Comparison of ENCODE assay signal across 8 cellular contexts in genomic region chr18:48923746-48924580, GRCh38. TPM values are rescaled to one million over a fixed set of nuclear protein-coding genes. Genes with fewer than 3 reads are reported as not detected.
DNase-seq lines count a peak whose midpoint lies in the region; ATAC-seq and TF ChIP-seq lines count a peak whose summit lies in the region.

No MANE protein-coding gene starts in this region.

- H3K27ac Mint-ChIP-seq in activated naive CD4-positive, alpha-beta T cell treated with anti-CD3 and anti-CD28 coated beads, Interleukin-2, amount 50 U/mL, for 72 hours: peak overlapping the region; percentile 81 to 96

- H3K36me3 ChIP-seq in cardiac muscle cell: peaks cover 10% of the 10 kb centered on the region
- peaks cover 2% of the 10 kb centered on the region for H3K36me3 ChIP-seq in urinary bladder (ENCODE audit: insufficient read depth)

- H3K4me3 ChIP-seq in cardiac muscle cell: no peak overlapping the region
- no peak overlapping the region for H3K4me3 ChIP-seq in urinary bladder (ENCODE audit: low read depth, low read length)

- H3K27ac ChIP-seq in cardiac muscle cell: peak overlapping the region; percentile 81
- peak overlapping the region; percentile 27 for H3K27ac ChIP-seq in urinary bladder (ENCODE audit: low read depth)

- H3K27me3 ChIP-seq in cardiac muscle cell: no peaks in the 10 kb centered on the region

- no peaks in the 10 kb centered on the region for H3K9me3 Mint-ChIP-seq in activated naive CD4-positive, alpha-beta T cell treated with anti-CD3 and anti-CD28 coated beads, Interleukin-2, amount 50 U/mL, for 72 hours

- no peak for DNase-seq in cardiac muscle cell (ENCODE audit: low read depth in 1 of 2, low spot score in 1 of 2)
- DNase-seq in Right ventricle myocardium superior: no peak
- DNase-seq in activated naive CD4-positive, alpha-beta T cell treated with anti-CD3 and anti-CD28 coated beads, Interleukin-2, amount 50 U/mL, for 72 hours (ENCODE audit: low spot score in 2 of 2): no peak
- peak; percentile 25 for DNase-seq in kidney tubule cell (ENCODE audit: low spot score)
- DNase-seq in LoVo (ENCODE audit: low spot score): no peak

- TF ChIP-seq CTCF in cardiac muscle cell (IDR thresholded peaks at IDR 0.05; ENCODE audit: low read depth, low read length): no peak

- intact Hi-C loops in Right ventricle myocardium superior (cut with DNase I): no loop called here

- H3K4me1 ChIP-seq in cardiac muscle cell (ENCODE audit: low read depth): peaks cover 46% of the 10 kb centered on the region
- H3K4me1 ChIP-seq in urinary bladder (ENCODE audit: insufficient read depth): peaks cover 5% of the 10 kb centered on the region

- no peak for ATAC-seq in Right ventricle myocardium superior (ENCODE audit: poor library complexity)
- no peak for ATAC-seq in activated naive CD4-positive, alpha-beta T cell treated with anti-CD3 and anti-CD28 coated beads, Interleukin-2, amount 50 U/mL, for 72 hours
- no peak for ATAC-seq in GM18861 (IDR thresholded peaks at IDR 0.05; ENCODE audit: unreplicated experiment)
- ATAC-seq in HG03139 (IDR thresholded peaks at IDR 0.05; ENCODE audit: unreplicated experiment): no peak

- no peaks in the 10 kb centered on the region for H3K9me3 ChIP-seq in cardiac muscle cell (ENCODE audit: low read depth)

- 34% methylated on average over 14 of the region's 14 CpGs for WGBS in urinary bladder

- H3K36me3 Mint-ChIP-seq in activated naive CD4-positive, alpha-beta T cell treated with anti-CD3 and anti-CD28 coated beads, Interleukin-2, amount 50 U/mL, for 72 hours: peaks cover 0 to 27% of the 10 kb centered on the region in 2 donors

RNA-seq across cellular contexts. Expression of gene SMAD7, which starts 26.8 kb away (rescaled TPM):
- total RNA-seq in cardiac muscle cell: 93.1 and 129 TPM in 2 replicates
- 60.1 and 80.8 TPM in 2 replicates for polyA plus RNA-seq in cardiac muscle cell
- total RNA-seq in Right ventricle myocardium superior: 14.0 TPM
- total RNA-seq in activated naive CD4-positive, alpha-beta T cell treated with anti-CD3 and anti-CD28 coated beads, Interleukin-2, amount 50 U/mL, for 72 hours: 10 to 100 TPM; 13.4 to 14.6 TPM
- total RNA-seq in urinary bladder: 25.6 TPM
- polyA plus RNA-seq in urinary bladder: 31.5 TPM
